ENCODE assay signal across 12 cellular contexts in the genomic region with DNA sequence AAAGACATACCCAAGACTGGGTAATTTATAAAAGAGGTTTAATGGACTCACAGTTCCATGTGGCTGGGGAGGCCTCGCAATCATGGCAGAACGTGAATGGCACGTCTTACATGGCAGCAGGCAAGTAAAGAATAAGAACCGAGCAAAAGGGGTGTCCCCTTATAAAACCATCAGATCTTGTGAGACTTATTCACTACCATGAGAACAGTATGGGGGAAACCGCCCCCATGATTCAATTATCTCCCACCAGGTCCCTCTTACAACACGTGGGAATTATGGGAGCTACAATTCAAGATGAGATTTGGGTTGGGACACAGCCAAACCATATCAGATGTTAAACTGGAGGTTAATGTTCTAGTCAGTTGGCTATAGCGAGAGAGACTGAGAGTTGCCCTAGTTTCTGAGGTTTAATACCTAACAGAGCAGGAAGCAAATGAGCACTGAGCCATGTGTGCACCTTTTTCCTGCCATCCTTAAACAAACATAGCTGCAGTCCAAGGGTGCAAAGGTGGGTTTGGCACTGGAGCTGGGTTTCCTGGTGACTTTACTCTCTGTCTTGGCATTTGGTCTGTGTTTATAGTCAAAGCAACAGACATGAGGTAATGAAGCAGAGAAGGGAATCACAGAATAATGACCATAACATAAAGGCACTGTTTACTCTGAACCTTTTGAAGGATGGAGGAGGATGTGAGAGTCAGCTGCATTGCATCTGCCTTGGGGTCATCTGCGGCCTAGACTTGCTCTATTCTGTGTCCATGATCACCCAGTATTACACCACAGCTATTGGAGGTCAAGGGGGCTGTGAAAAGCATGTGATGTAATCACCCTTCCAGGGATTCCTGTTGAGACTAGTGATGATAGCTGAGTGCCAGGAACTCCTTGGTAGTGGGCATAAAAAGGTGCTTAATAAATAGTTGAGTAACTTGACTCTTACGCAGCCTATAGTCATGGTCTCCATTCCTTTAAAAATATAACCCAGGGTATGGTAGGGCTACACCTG.
DNase-seq lines count a peak whose midpoint lies in the region; ATAC-seq, FAIRE-seq and TF ChIP-seq lines count a peak whose summit lies in the region.
"Had no signal": no experiment of that assay in that cellular context is flagged by ENCODE, and none has a peak within 500 bp of the region (broad histone marks: within the 10 kb centered on the region; RNA-seq: fewer than 3 reads in every experiment).

No MANE protein-coding gene starts in this region.

- no peaks in the 10 kb centered on the region for H4K20me1 ChIP-seq in keratinocyte (ENCODE audit: control insufficient read depth, extremely low read depth, insufficient read depth, low read length)

- H3K9me3 Mint-ChIP-seq in HFFc6 (peaks cover 8% of the 10 kb centered on the region), T-cell (peaks cover 0 to 4% (median 0%) of the 10 kb centered on the region in 3 donors)
- H3K9me3 Mint-ChIP-seq: activated naive CD4-positive, alpha-beta T cell treated with anti-CD3 and anti-CD28 coated beads, Interleukin-2, amount 50 U/mL, for 24 hours had no signal

- peaks cover 16% of the 10 kb centered on the region for H3K36me3 Mint-ChIP-seq in HFFc6 (ENCODE audit: low read depth)
- H3K36me3 Mint-ChIP-seq in T-cell: no peaks in the 10 kb centered on the region
- H3K36me3 Mint-ChIP-seq: activated naive CD4-positive, alpha-beta T cell treated with anti-CD3 and anti-CD28 coated beads, Interleukin-2, amount 50 U/mL, for 24 hours had no signal

- no peaks in the 10 kb centered on the region for H3K27me3 ChIP-seq in RWPE2 (ENCODE audit: insufficient read depth, poor library complexity, severe bottlenecking)
- no peaks in the 10 kb centered on the region for H3K27me3 ChIP-seq in keratinocyte (ENCODE audit: control insufficient read depth, extremely low read depth, insufficient read depth, low read length)
- H3K27me3 ChIP-seq in MG63: no peaks in the 10 kb centered on the region

- H3K4me1 ChIP-seq in RWPE2 (ENCODE audit: insufficient read depth, poor library complexity, severe bottlenecking) (peaks cover 41% of the 10 kb centered on the region), keratinocyte (ENCODE audit: control insufficient read depth, extremely low read depth, insufficient read depth, low read length) (peaks cover 22% of the 10 kb centered on the region)
- H3K4me1 ChIP-seq: parathyroid adenoma had no signal

- H3K9ac ChIP-seq in keratinocyte (ENCODE audit: control insufficient read depth, extremely low read depth, insufficient read depth, low read length): no peak overlapping the region
- H3K9ac ChIP-seq: parathyroid adenoma had no signal

- FAIRE-seq in keratinocyte (lab: Jason Lieb, UNC): peak; percentile 51
- FAIRE-seq: TTC549 had no signal

- H3K4me1 Mint-ChIP-seq in HFFc6 (ENCODE audit: low read depth) (peaks cover 72% of the 10 kb centered on the region), T-cell (no peaks in the 10 kb centered on the region)
- H3K4me1 Mint-ChIP-seq: activated naive CD4-positive, alpha-beta T cell treated with anti-CD3 and anti-CD28 coated beads, Interleukin-2, amount 50 U/mL, for 24 hours had no signal

- TF ChIP-seq CTCF in HFFc6 (IDR thresholded peaks at IDR 0.05): no peak
- no peak for TF ChIP-seq CTCF in RWPE2 (IDR thresholded peaks at IDR 0.05; ENCODE audit: poor library complexity, severe bottlenecking)
- TF ChIP-seq CTCF in keratinocyte (optimal IDR thresholded peaks at IDR 0.05 in 1 of 3, IDR thresholded peaks at IDR 0.05 in 1 of 3, conservative IDR thresholded peaks at IDR 0.05 in 1 of 3; ENCODE audit: extremely low read depth in 1 of 3, insufficient read depth in 2 of 3, low read length in 3 of 3): no peak

- DNase-seq in ACHN: peak; percentile 92
- DNase-seq in HFFc6: no peak
- peak; percentile 78 for DNase-seq in RWPE2 (ENCODE audit: low spot score)
- DNase-seq in keratinocyte (ENCODE audit: low read depth, low spot score): no peak
- no peak for DNase-seq in T-cell
- no peak for DNase-seq in T-helper 2 cell
- no peak for DNase-seq in epidermal melanocyte (ENCODE audit: insufficient read length, low spot score)
- DNase-seq in MG63: no peak
- DNase-seq: stimulated activated naive CD4-positive, alpha-beta T cell treated with Interleukin-2 at 50 U/mL for 16 hours had no signal

- H3K9me1 ChIP-seq in keratinocyte (ENCODE audit: control insufficient read depth, extremely low read depth, insufficient read depth, low read length): no peaks in the 10 kb centered on the region

- H3K27ac Mint-ChIP-seq in HFFc6 (peak overlapping the region; percentile 93), T-cell (no peak overlapping the region)
- H3K27ac Mint-ChIP-seq: activated naive CD4-positive, alpha-beta T cell treated with anti-CD3 and anti-CD28 coated beads, Interleukin-2, amount 50 U/mL, for 24 hours had no signal

- dilution Hi-C loops in keratinocyte (cut with MboI; ENCODE audit: extremely low pct_ligation_motif_present, low sequenced_read_pairs): no loop called here

- H2AFZ ChIP-seq in keratinocyte (ENCODE audit: control insufficient read depth, low read length): peak overlapping the region; percentile 73
- H2AFZ ChIP-seq: parathyroid adenoma had no signal

- POLR2A ChIA-PET in T-cell (lab: Charles Lee): no interaction called here

- H3K4me2 ChIP-seq in keratinocyte (ENCODE audit: control insufficient read depth, extremely low read depth, insufficient read depth, low read depth, low read length): no peak overlapping the region

- H3K27ac ChIP-seq in RWPE2 (ENCODE audit: poor library complexity, severe bottlenecking) (peak overlapping the region; percentile 98), keratinocyte (ENCODE audit: control insufficient read depth, insufficient read depth, low read length) (peak overlapping the region; percentile 95)
- H3K27ac ChIP-seq: parathyroid adenoma had no signal

- peak; percentile 66 for ATAC-seq in RWPE2 (ENCODE audit: low read depth)
- ATAC-seq in T-cell (replicated peaks in 1 of 4): no peak

- H3K27me3 Mint-ChIP-seq in HFFc6 (ENCODE audit: insufficient read depth): peaks cover 4% of the 10 kb centered on the region
- no peaks in the 10 kb centered on the region for H3K27me3 Mint-ChIP-seq in T-cell
- H3K27me3 Mint-ChIP-seq: activated naive CD4-positive, alpha-beta T cell treated with anti-CD3 and anti-CD28 coated beads, Interleukin-2, amount 50 U/mL, for 24 hours had no signal

- H3K4me3 Mint-ChIP-seq in HFFc6 (no peak overlapping the region), T-cell (no peak overlapping the region)
- H3K4me3 Mint-ChIP-seq: activated naive CD4-positive, alpha-beta T cell treated with anti-CD3 and anti-CD28 coated beads, Interleukin-2, amount 50 U/mL, for 24 hours had no signal

- no peak overlapping the region for H3K4me3 ChIP-seq in RWPE2 (ENCODE audit: severe bottlenecking)
- no peak overlapping the region for H3K4me3 ChIP-seq in keratinocyte (ENCODE audit: control insufficient read depth in 2 of 3, extremely low read depth in 1 of 3, insufficient read depth in 2 of 3, low read depth in 1 of 3, low read length in 3 of 3)
- no peak overlapping the region for H3K4me3 ChIP-seq in MG63

- no peaks in the 10 kb centered on the region for H3K79me2 ChIP-seq in keratinocyte (ENCODE audit: control insufficient read depth, insufficient read depth, low read length)
- H3K79me2 ChIP-seq: parathyroid adenoma had no signal

- in situ Hi-C loops in ACHN (cut with HindIII; ENCODE audit: low pct_ligation_motif_present, low pct_unique_long_range_greater_than_20kb, low sequenced_read_pairs): no loop called here

- no peaks in the 10 kb centered on the region for H3K9me3 ChIP-seq in RWPE2 (ENCODE audit: severe bottlenecking)
- H3K9me3 ChIP-seq in keratinocyte (ENCODE audit: control insufficient read depth, low read depth, low read length): no peaks in the 10 kb centered on the region
- peaks cover 6% of the 10 kb centered on the region; the same call in 1 of the 2 replicates for H3K9me3 ChIP-seq in MG63

- H3K36me3 ChIP-seq in RWPE2 (ENCODE audit: low read depth) (no peaks in the 10 kb centered on the region), keratinocyte (ENCODE audit: control insufficient read depth in 2 of 2, extremely low read depth in 1 of 2, insufficient read depth in 2 of 2, low read length in 2 of 2) (no peaks in the 10 kb centered on the region), MG63 (no peaks in the 10 kb centered on the region)

- CTCF ChIA-PET in T-cell (lab: Charles Lee): interaction anchor here in 1 of 2 donors (0.6 kb wide), 1 partner anchor 11 kb away, joined by 6 read pairs; no protein-coding TSS in a partner anchor

Comparison
In these comparisons a context has a peak if more than half of its experiments do, and no peak if none do; other contexts are left out.
1. DNase-seq: peak in ACHN (single experiment) and RWPE2 (single experiment); none in HFFc6 (single experiment), keratinocyte (single experiment), T-cell (0 of 34), T-helper 2 cell (0 of 5), epidermal melanocyte (single experiment) and MG63 (single experiment).